Comparison of ENCODE assay signal across 9 cellular contexts in genomic region chr1:67532452-67533216, GRCh38.
DNase-seq lines count a peak whose midpoint lies in the region; ATAC-seq, FAIRE-seq and TF ChIP-seq lines count a peak whose summit lies in the region.
"Had no signal": no experiment of that assay in that cellular context is flagged by ENCODE, and none has a peak within 500 bp of the region (broad histone marks: within the 10 kb centered on the region; RNA-seq: fewer than 3 reads in every experiment).

No MANE protein-coding gene starts in this region.

- no peaks in the 10 kb centered on the region for H3K9me3 Mint-ChIP-seq in astrocyte (ENCODE audit: unreplicated experiment)
- H3K9me3 Mint-ChIP-seq: naive thymus-derived CD8-positive, alpha-beta T cell had no signal

- 65 to 73% methylated on average over 7 of the region's 7 CpGs for WGBS in lower leg skin, 2 donors

- DNase-seq in NCI-H446 treated with DMSO at 0.1 percent for 48 hours (lab: John Stamatoyannopoulos, UW) (peak; percentile 59), astrocyte (ENCODE audit: low read depth) (peak; percentile 78), hepatic stellate cell (ENCODE audit: low spot score) (peak; percentile 76), skeletal muscle cell (ENCODE audit: low read depth) (peak; percentile 72), lower leg skin (ENCODE audit: low spot score in 2 of 2) (no peak)

- H3K4me3 Mint-ChIP-seq in astrocyte (ENCODE audit: unreplicated experiment), result no peak overlapping the region
- H3K4me3 Mint-ChIP-seq: naive thymus-derived CD8-positive, alpha-beta T cell had no signal

- H3K4me1 Mint-ChIP-seq in astrocyte (ENCODE audit: low read depth, unreplicated experiment), result peaks cover 10% of the 10 kb centered on the region
- H3K4me1 Mint-ChIP-seq: naive thymus-derived CD8-positive, alpha-beta T cell had no signal

- H2AFZ ChIP-seq in astrocyte (ENCODE audit: low read depth, low read length), result no peak overlapping the region

- FAIRE-seq in astrocyte (lab: Jason Lieb, UNC), result peak; percentile 78

- H3K4me1 ChIP-seq in astrocyte (ENCODE audit: insufficient read depth, low read length), result peaks cover 6% of the 10 kb centered on the region

- TF ChIP-seq CTCF in C4-2B (conservative IDR thresholded peaks at IDR 0.05) (peak; percentile 85), astrocyte (IDR thresholded peaks at IDR 0.05; ENCODE audit: insufficient read depth, low read depth, low read length) (peak; percentile 63), lower leg skin (IDR thresholded peaks at IDR 0.05) (no peak)

- H3K27ac ChIP-seq in C4-2B (no peak overlapping the region), astrocyte (ENCODE audit: low read depth, low read length) (no peak overlapping the region)

- H3K36me3 Mint-ChIP-seq in astrocyte (ENCODE audit: low read depth, unreplicated experiment), result no peaks in the 10 kb centered on the region
- H3K36me3 Mint-ChIP-seq: naive thymus-derived CD8-positive, alpha-beta T cell had no signal

- intact Hi-C loops in lower leg skin (cut with DNase I; ENCODE audit: low total_unique reads), result loop anchor here (5.0 to 10.0 kb wide), 2 partner anchors 230 to 582 kb away; no protein-coding TSS in a partner anchor

- no peaks in the 10 kb centered on the region for H3K9me3 ChIP-seq in astrocyte (ENCODE audit: insufficient read depth, low read depth, low read length)

- no peak overlapping the region for H3K4me2 ChIP-seq in astrocyte (ENCODE audit: low read length)

- no peaks in the 10 kb centered on the region for H3K79me2 ChIP-seq in astrocyte (ENCODE audit: insufficient read depth, low read length)

- no peaks in the 10 kb centered on the region for H3K27me3 ChIP-seq in astrocyte (ENCODE audit: insufficient read depth, low read length)

- H3K4me3 ChIP-seq in astrocyte (ENCODE audit: insufficient read depth, low read depth, low read length) (no peak overlapping the region), skeletal muscle cell (ENCODE audit: low read depth, low read length) (no peak overlapping the region), lower leg skin (ENCODE audit: low read depth, poor library complexity, severe bottlenecking) (no peak overlapping the region)

- H3K27ac Mint-ChIP-seq in astrocyte (ENCODE audit: unreplicated experiment), result peak overlapping the region; percentile 5
- H3K27ac Mint-ChIP-seq: naive thymus-derived CD8-positive, alpha-beta T cell had no signal

- H3K27me3 Mint-ChIP-seq in astrocyte (ENCODE audit: low read depth, unreplicated experiment), result no peaks in the 10 kb centered on the region

- ATAC-seq in GM18858 (IDR thresholded peaks at IDR 0.05; ENCODE audit: unreplicated experiment), result peak; percentile 50
- peak; percentile 46 for ATAC-seq in HG03442 (IDR thresholded peaks at IDR 0.05; ENCODE audit: unreplicated experiment)

- TF ChIP-seq POLR2A in lower leg skin (IDR thresholded peaks at IDR 0.05), result no peak

- no peak overlapping the region for H3K9ac ChIP-seq in astrocyte (ENCODE audit: low read length)

- no peaks in the 10 kb centered on the region for H3K36me3 ChIP-seq in astrocyte (ENCODE audit: insufficient read depth, low read length)

- no peaks in the 10 kb centered on the region for H4K20me1 ChIP-seq in astrocyte (ENCODE audit: insufficient read depth, low read length)

Comparison
In these comparisons a context has a peak if more than half of its experiments do, and no peak if none do; other contexts are left out.
1. CTCF ChIP-seq: peak in C4-2B (single experiment) and astrocyte (single experiment); none in lower leg skin (0 of 3).
2. DNase-seq: peak in NCI-H446 treated with DMSO at 0.1 percent for 48 hours (single experiment), astrocyte (single experiment), hepatic stellate cell (single experiment) and skeletal muscle cell (single experiment); none in lower leg skin (0 of 2).